8 cellular contexts compared by ENCODE assay signal in the genomic region with DNA sequence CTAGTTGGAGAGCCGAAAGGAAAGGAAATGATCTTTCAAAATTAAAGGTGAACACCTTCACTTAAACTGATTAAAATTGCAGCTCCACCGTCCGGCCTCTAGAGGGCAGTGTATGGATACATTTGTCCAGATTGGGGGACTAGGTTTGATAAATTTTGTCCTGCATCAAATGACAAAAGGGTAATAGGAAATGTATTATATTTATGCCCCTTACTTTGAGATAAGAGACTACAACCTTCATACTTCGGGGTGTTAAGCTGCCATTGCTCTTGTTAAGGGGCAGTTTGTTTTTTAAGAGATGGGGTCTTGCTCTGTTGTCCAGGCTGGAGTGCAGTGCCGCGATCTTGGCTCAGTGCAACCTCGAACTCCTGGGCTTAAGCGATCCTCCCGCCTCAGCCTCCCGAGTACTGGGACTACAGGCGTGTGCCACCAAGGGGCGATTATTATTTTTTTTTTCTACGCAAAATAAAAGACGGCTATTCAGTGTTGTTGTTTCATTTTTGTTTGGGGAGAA. TPM values are rescaled to one million over a fixed set of nuclear protein-coding genes. Genes with fewer than 3 reads are reported as not detected.
DNase-seq lines count a peak whose midpoint lies in the region; ATAC-seq lines count a peak whose summit lies in the region.

No MANE protein-coding gene starts in this region.

- peak; percentile 67 for DNase-seq in GM03348 (ENCODE audit: low spot score)
- DNase-seq in NCI-H1417 treated with DMSO at 0.1 percent for 48 hours (lab: John Stamatoyannopoulos, UW): peak; percentile 16
- peak; percentile 45 for DNase-seq in T-helper 9 cell
- DNase-seq in astrocyte of the hippocampus (ENCODE audit: low read depth, low spot score): peak; percentile 81
- peak; percentile 5 to 71 for DNase-seq in hippocampal formation (lab: John Stamatoyannopoulos, UW)
- DNase-seq in sciatic nerve (ENCODE audit: low spot score): no peak

- intact Hi-C loops in sciatic nerve (cut with DNase I): no loop called here

- ATAC-seq in sciatic nerve (peak; percentile 64), HG03565 (IDR thresholded peaks at IDR 0.05; ENCODE audit: unreplicated experiment) (no peak), HG02623 (IDR thresholded peaks at IDR 0.05; ENCODE audit: unreplicated experiment) (no peak)

RNA-seq across cellular contexts. Expression of a gene that starts 0.8 kb away (rescaled TPM):
- total RNA-seq in sciatic nerve: 20.3 TPM

RNA-seq across cellular contexts. Expression of a gene that starts 22.4 kb away (rescaled TPM):
- total RNA-seq in sciatic nerve: 143 TPM

RNA-seq across cellular contexts. Expression of a gene that starts 24.6 kb away (rescaled TPM):
- 13.7 TPM for total RNA-seq in sciatic nerve

RNA-seq across cellular contexts. Expression of a gene that starts 29.6 kb away (rescaled TPM):
- total RNA-seq in sciatic nerve: 14.4 TPM

RNA-seq across cellular contexts. Expression of a gene that starts 30.4 kb away (rescaled TPM):
- total RNA-seq in sciatic nerve: 0.49 TPM
